1 cellular context compared by ENCODE assay signal in genomic region chr19:10431254-10431942, GRCh38.
A peak's percentile ranks its signal among the peaks of the same experiment; 100 is the strongest.
TF ChIP-seq lines count a peak whose summit lies in the region.

No MANE protein-coding gene starts in this region.

TF ChIP-seq in GM12878, 131 proteins besides CTCF, POLR2A, EP300 and RAD21 (continued from another document):
- no peak for TF ChIP-seq ZBTB4 (CRISPR knock-in tag; IDR thresholded peaks at IDR 0.05)
- no peak for TF ChIP-seq SP1 (IDR thresholded peaks at IDR 0.05; ENCODE audit: low read depth, low read length)
- TF ChIP-seq NRF1 (conservative IDR thresholded peaks at IDR 0.05; ENCODE audit: low read depth, low read length) = no peak
- TF ChIP-seq RBBP5 (conservative IDR thresholded peaks at IDR 0.05) = no peak
- TF ChIP-seq SUZ12 (IDR thresholded peaks at IDR 0.05; ENCODE audit: unreplicated experiment) = no peak
- TF ChIP-seq USF1 (IDR thresholded peaks at IDR 0.05; ENCODE audit: borderline replicate concordance, extremely low read length, insufficient read depth, low read depth, low read length) = peak; percentile 4
- TF ChIP-seq IRF5 (IDR thresholded peaks at IDR 0.05; ENCODE audit: borderline replicate concordance) = peak; percentile 82
